14 cellular contexts compared by ENCODE assay signal in genomic region chr6:105374010-105374420, GRCh38. TPM values are rescaled to one million over a fixed set of nuclear protein-coding genes. Genes with fewer than 3 reads are reported as not detected.
DNase-seq lines count a peak whose midpoint lies in the region; ATAC-seq, FAIRE-seq and TF ChIP-seq lines count a peak whose summit lies in the region.
"Had no signal": no experiment of that assay in that cellular context is flagged by ENCODE, and none has a peak within 500 bp of the region (broad histone marks: within the 10 kb centered on the region; RNA-seq: fewer than 3 reads in every experiment).

No MANE protein-coding gene starts in this region.

- in situ Hi-C loops in HepG2 (cut with HindIII; ENCODE audit: extremely low pct_ligation_motif_present, low pct_unique_long_range_greater_than_20kb) = no loop called here

- H3K27me3 Mint-ChIP-seq in nephron progenitor cell (ENCODE audit: low read depth, poor library complexity) (no peaks in the 10 kb centered on the region), glutamatergic neuron (ENCODE audit: unreplicated experiment) (no peaks in the 10 kb centered on the region)
- H3K27me3 Mint-ChIP-seq: activated CD8-positive, alpha-beta memory T cell treated with anti-CD3 and anti-CD28 coated beads, Interleukin-2, amount 10 ng/mL, durations not matched to agents 7 days and 5 days had no signal

- FAIRE-seq in HepG2 (lab: Jason Lieb, UNC) = no peak
- FAIRE-seq: A204.1, H54, TTC549 had no signal

- 27% methylated on average over 4 of the region's 4 CpGs for whole genome bisulfite sequencing in HepG2 (ENCODE audit: low lambda C conversion rate)
- 82% methylated on average over 4 of the region's 4 CpGs for whole genome bisulfite sequencing in right lobe of liver (ENCODE audit: insufficient coverage, low coverage, low lambda C conversion rate, missing lambda C conversion rate)

- peak overlapping the region; percentile 39 for H3K27ac ChIP-seq in HepG2 (ENCODE audit: extremely low read length, insufficient read depth, low read length)
- no peak overlapping the region for H3K27ac ChIP-seq in right lobe of liver
- H3K27ac ChIP-seq in left lung = peak overlapping the region in 1 of 2 donors; percentile 53
- H3K27ac ChIP-seq: prostate gland had no signal

- H3K9me3 ChIP-seq in HepG2 (ENCODE audit: low read length) (no peaks in the 10 kb centered on the region), right lobe of liver (no peaks in the 10 kb centered on the region), left lung (no peaks in the 10 kb centered on the region)
- H3K9me3 ChIP-seq: prostate gland had no signal

- H3K4me1 ChIP-seq in HepG2 (ENCODE audit: insufficient read depth, low read length) (peaks cover 30% of the 10 kb centered on the region), right lobe of liver (no peaks in the 10 kb centered on the region), left lung (no peaks in the 10 kb centered on the region)
- H3K4me1 ChIP-seq: prostate gland had no signal

- H3K4me3 ChIP-seq in HepG2 (replicated peaks in 1 of 3; ENCODE audit: insufficient read depth in 1 of 3, low read depth in 2 of 3, low read length in 3 of 3) (no peak overlapping the region), right lobe of liver (no peak overlapping the region), cardiac fibroblast (replicated peaks in 1 of 2; ENCODE audit: low read depth in 2 of 2, low read length in 2 of 2) (no peak overlapping the region), left lung (no peak overlapping the region)
- H3K4me3 ChIP-seq: prostate gland had no signal

- peaks cover 7 to 48% of the 10 kb centered on the region in 2 experiments; a peak in 4 of 5 replicates for H3K36me3 ChIP-seq in HepG2 (replicated peaks in 1 of 2; ENCODE audit: control insufficient read depth in 1 of 2, insufficient read depth in 2 of 2, low read length in 2 of 2)
- H3K36me3 ChIP-seq in right lobe of liver = peaks cover 0 to 34% (median 3%) of the 10 kb centered on the region in 4 donors
- peaks cover 0 to 63% of the 10 kb centered on the region in 2 donors for H3K36me3 ChIP-seq in left lung
- H3K36me3 ChIP-seq: prostate gland had no signal

- H3K9ac ChIP-seq in HepG2 (ENCODE audit: insufficient read depth, low read depth, low read length) = no peak overlapping the region

- H3K9me3 Mint-ChIP-seq in nephron progenitor cell (no peaks in the 10 kb centered on the region), glutamatergic neuron (ENCODE audit: unreplicated experiment) (peaks cover 4% of the 10 kb centered on the region)

- H3K4me3 Mint-ChIP-seq in nephron progenitor cell = no peak overlapping the region
- no peak overlapping the region for H3K4me3 Mint-ChIP-seq in glutamatergic neuron (ENCODE audit: unreplicated experiment)
- H3K4me3 Mint-ChIP-seq: activated CD8-positive, alpha-beta memory T cell treated with anti-CD3 and anti-CD28 coated beads, Interleukin-2, amount 10 ng/mL, durations not matched to agents 7 days and 5 days had no signal

- ATAC-seq in HepG2 (peak; percentile 100), right lobe of liver (no peak), left lung (peak; percentile 96)
- ATAC-seq: activated CD8-positive, alpha-beta memory T cell treated with anti-CD3 and anti-CD28 coated beads, Interleukin-2, amount 10 ng/mL, durations not matched to agents 7 days and 5 days had no signal

- H3K27ac Mint-ChIP-seq in nephron progenitor cell (no peak overlapping the region), glutamatergic neuron (ENCODE audit: unreplicated experiment) (no peak overlapping the region)
- H3K27ac Mint-ChIP-seq: activated CD8-positive, alpha-beta memory T cell treated with anti-CD3 and anti-CD28 coated beads, Interleukin-2, amount 10 ng/mL, durations not matched to agents 7 days and 5 days had no signal

- TF ChIP-seq CTCF in HepG2 (CRISPR knock-in tag; IDR thresholded peaks at IDR 0.05) (no peak), right lobe of liver (IDR thresholded peaks at IDR 0.05) (no peak), cardiac fibroblast (IDR thresholded peaks at IDR 0.05; ENCODE audit: low read depth, low read length) (no peak), left lung (IDR thresholded peaks at IDR 0.05) (no peak), nephron progenitor cell (IDR thresholded peaks at IDR 0.05) (no peak), glutamatergic neuron (IDR thresholded peaks at IDR 0.05; ENCODE audit: partially characterized antibody, unreplicated experiment) (no peak)

- H3K4me1 Mint-ChIP-seq in nephron progenitor cell (no peaks in the 10 kb centered on the region), glutamatergic neuron (ENCODE audit: low read depth, unreplicated experiment) (peaks cover 2% of the 10 kb centered on the region)

- H3K36me3 Mint-ChIP-seq in nephron progenitor cell (ENCODE audit: low read depth) = peaks cover 48% of the 10 kb centered on the region
- H3K36me3 Mint-ChIP-seq in glutamatergic neuron (ENCODE audit: unreplicated experiment) = no peaks in the 10 kb centered on the region

- no peak for TF ChIP-seq POLR2A in HepG2 (IDR thresholded peaks at IDR 0.05; ENCODE audit: insufficient read depth in 1 of 2, low read depth in 2 of 2, low read length in 2 of 2)
- no peak for TF ChIP-seq POLR2A in right lobe of liver (IDR thresholded peaks at IDR 0.05)

- no peaks in the 10 kb centered on the region for H3K27me3 ChIP-seq in HepG2 (ENCODE audit: control insufficient read depth in 1 of 2, insufficient read depth in 2 of 2, low read length in 2 of 2)
- H3K27me3 ChIP-seq in right lobe of liver = no peaks in the 10 kb centered on the region
- H3K27me3 ChIP-seq in left lung = no peaks in the 10 kb centered on the region

- TF ChIP-seq EP300 in HepG2 (IDR thresholded peaks at IDR 0.05; ENCODE audit: low read depth in 2 of 2, low read length in 2 of 2) = no peak
- TF ChIP-seq EP300 in HepG2 (CRISPR knock-in tag; IDR thresholded peaks at IDR 0.05; ENCODE audit: borderline replicate concordance) = no peak

- H3K79me2 ChIP-seq in HepG2 (ENCODE audit: insufficient read depth, low read length) = no peaks in the 10 kb centered on the region

- POLR2A ChIA-PET in HepG2 (lab: Yijun Ruan, JAX) = interaction anchor here (1.4 kb wide), 1 partner anchor 29 kb away, joined by 4 read pairs; the partner anchor contains the start of gene PREP

- no peaks in the 10 kb centered on the region for H4K20me1 ChIP-seq in HepG2 (ENCODE audit: insufficient read depth, low read length)

- H3K4me2 ChIP-seq in HepG2 (ENCODE audit: low read depth, low read length) = no peak overlapping the region

- no peak for TF ChIP-seq RAD21 in HepG2 (CRISPR knock-in tag; IDR thresholded peaks at IDR 0.05)

- DNase-seq in HepG2 (ENCODE audit: low spot score) (peak; percentile 87), right lobe of liver (no peak), cardiac fibroblast (ENCODE audit: low read depth in 2 of 2) (peak; percentile 67 to 77), left lung (no peak), NCI-H446 (lab: John Stamatoyannopoulos, UW) (no peak), nephron progenitor cell (no peak), glutamatergic neuron (no peak), GF-D8 (lab: John Stamatoyannopoulos, UW) (no peak)
- DNase-seq: activated CD8-positive, alpha-beta memory T cell treated with anti-CD3 and anti-CD28 coated beads, Interleukin-2, amount 10 ng/mL, durations not matched to agents 7 days and 5 days; NCI-H2029 had no signal

- intact Hi-C loops in HepG2 (cut with micrococcal nuclease; ENCODE audit: unreplicated experiment) = loop anchor here (2.0 to 5.0 kb wide), 2 partner anchors 25 to 57 kb away; no protein-coding TSS in a partner anchor
- intact Hi-C loops in right lobe of liver (cut with DNase I) = no loop called here
- intact Hi-C loops in left lung (cut with DNase I) = no loop called here

- no TSS peak for BruUV-seq in HepG2 (replicated peaks; lab: Mats Ljungman, UMichigan)

- no peak overlapping the region for H2AFZ ChIP-seq in HepG2 (ENCODE audit: low read length)

- CTCF ChIA-PET in HepG2 (lab: Yijun Ruan, JAX; ENCODE audit: low intra/inter-chr PET ratio, low total read pairs) = no interaction called here

TF ChIP-seq in HepG2, 621 proteins besides CTCF, POLR2A, EP300 and RAD21 (continues in another document):
- TF ChIP-seq ZNF337 (CRISPR knock-in tag; IDR thresholded peaks at IDR 0.05; ENCODE audit: borderline replicate concordance, low read depth) (no peak), ZNF644 (CRISPR knock-in tag; IDR thresholded peaks at IDR 0.05; ENCODE audit: low read depth) (0 out of 2 replicates have a peak, but pooled peaks have one; percentile 27), NFKBIZ (CRISPR knock-in tag; IDR thresholded peaks at IDR 0.05) (no peak), SAFB2 (CRISPR knock-in tag; IDR thresholded peaks at IDR 0.05; ENCODE audit: borderline replicate concordance, low read depth) (no peak), ZBTB3 (CRISPR knock-in tag; IDR thresholded peaks at IDR 0.05; ENCODE audit: borderline replicate concordance, low read depth) (no peak), ZNF674 (CRISPR knock-in tag; IDR thresholded peaks at IDR 0.05; ENCODE audit: low read depth) (no peak), NFATC3 (CRISPR knock-in tag; IDR thresholded peaks at IDR 0.05) (no peak), EED (CRISPR knock-in tag; IDR thresholded peaks at IDR 0.05) (no peak)

RNA-seq across cellular contexts. Expression of gene PREP, which starts 28.9 kb away (rescaled TPM):
- total RNA-seq in HepG2 (2016; rRNA removed; fragmentation: Illumina TruSeq; extraction: Trizol) (15.9 and 32.2 TPM in 2 replicates), right lobe of liver (10 to 100 TPM; 14.8 to 18.8 (median 16.7) TPM), left lung (10 to 100 TPM; 34.9 to 36.6 TPM), glutamatergic neuron (ENCODE audit: unreplicated experiment) (206 TPM)
- total RNA-seq in HepG2 (2016; cell fraction: cytosol; rRNA removed; fragmentation: Illumina TruSeq; extraction: Trizol; ENCODE audit: low read depth) = 3.0 and 3.7 TPM in 2 replicates
- 17.2 and 31.6 TPM in 2 replicates for total RNA-seq in HepG2 (2016; cell fraction: insoluble cytoplasmic fraction; rRNA removed; fragmentation: Illumina TruSeq; extraction: Trizol)
- 8.9 and 10.3 TPM in 2 replicates for total RNA-seq in HepG2 (2016; cell fraction: membrane; rRNA removed; fragmentation: Illumina TruSeq; extraction: Trizol)
- 23.8 and 23.9 TPM in 2 replicates for total RNA-seq in HepG2 (2016; cell fraction: nucleus; rRNA removed; fragmentation: Illumina TruSeq; extraction: Trizol)
- 11.4 and 12.6 TPM in 2 replicates for polyA plus RNA-seq in HepG2 (2011; rRNA removed)
- 10.2 and 11.6 TPM in 2 replicates for polyA plus RNA-seq in HepG2 (2011; cell fraction: cytosol; rRNA removed)
- polyA plus RNA-seq in HepG2 (2011; cell fraction: nucleus; rRNA removed) = 10.7 and 11.9 TPM in 2 replicates
- 14.5 and 15.6 TPM in 2 replicates for polyA plus RNA-seq in HepG2 (2012)
- 3.0 and 4.0 TPM in 2 replicates for polyA plus RNA-seq in HepG2 (2016; cell fraction: cytosol; fragmentation: Illumina TruSeq; extraction: Trizol; ENCODE audit: low read depth)
- polyA plus RNA-seq in HepG2 (2016; cell fraction: insoluble cytoplasmic fraction; fragmentation: Illumina TruSeq; extraction: Trizol; ENCODE audit: low read depth) = 33.9 and 35.7 TPM in 2 replicates
- 6.7 and 7.1 TPM in 2 replicates for polyA plus RNA-seq in HepG2 (2016; cell fraction: membrane; fragmentation: Illumina TruSeq; extraction: Trizol; ENCODE audit: low read depth)
- 21.1 and 25.8 TPM in 2 replicates for polyA plus RNA-seq in HepG2 (2016; cell fraction: nucleus; fragmentation: Illumina TruSeq; extraction: Trizol; ENCODE audit: insufficient read depth, low read depth)
- polyA minus RNA-seq in HepG2 (2011; rRNA and poly(A)+ RNA removed; ENCODE audit: low replicate concordance) = 12.3 and 16.6 TPM in 2 replicates
- polyA minus RNA-seq in HepG2 (2011; cell fraction: cytosol; rRNA and poly(A)+ RNA removed) = 16.1 and 16.4 TPM in 2 replicates
- polyA minus RNA-seq in HepG2 (2011; cell fraction: nucleus; rRNA and poly(A)+ RNA removed) = 26.9 and 28.1 TPM in 2 replicates

Comparison
In these comparisons a context has a peak if more than half of its experiments do, and no peak if none do; other contexts are left out.
1. ATAC-seq: peak in HepG2 (single experiment) and left lung (single experiment); none in right lobe of liver (0 of 4).
2. DNase-seq: peak in HepG2 (single experiment) and cardiac fibroblast (2 of 2); none in right lobe of liver (0 of 3), left lung (0 of 2), NCI-H446 (0 of 2), nephron progenitor cell (single experiment), glutamatergic neuron (single experiment) and GF-D8 (single experiment).